In the genomic region with DNA sequence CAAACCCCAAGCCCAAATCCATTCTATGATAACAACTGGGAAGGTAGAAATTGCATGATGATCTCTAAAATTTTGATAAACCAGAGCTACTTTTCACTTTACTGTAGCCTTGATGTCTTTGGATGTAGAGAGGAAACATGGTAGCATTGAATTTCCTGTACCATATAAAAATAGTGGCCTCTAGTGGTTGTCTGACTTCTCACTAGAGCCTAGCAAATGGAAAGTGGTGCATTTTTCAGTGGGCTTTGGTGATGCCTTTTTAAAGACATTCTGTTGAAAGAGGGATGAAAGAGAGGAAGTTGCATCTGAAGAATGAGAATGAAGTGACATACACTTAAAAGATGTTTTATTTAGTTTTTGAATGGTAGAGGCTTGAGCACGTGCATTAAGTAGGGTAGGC, we compare ENCODE assay signal across 7 cellular contexts.
A peak's percentile ranks its signal among the peaks of the same experiment; 100 is the strongest.
DNase-seq lines count a peak whose midpoint lies in the region; ATAC-seq, FAIRE-seq and TF ChIP-seq lines count a peak whose summit lies in the region.

No MANE protein-coding gene starts in this region.

- no peak for DNase-seq in GM12864 (ENCODE audit: low read depth)
- DNase-seq in HuH-7.5 (ENCODE audit: low spot score): peak; percentile 33
- peak; percentile 4 for DNase-seq in astrocyte (ENCODE audit: low read depth)
- no peak for DNase-seq in mucosa of descending colon
- no peak for DNase-seq in NCI-H1436 (lab: John Stamatoyannopoulos, UW)
- no peak for DNase-seq in putamen (ENCODE audit: low spot score)
- DNase-seq in GDM1 (lab: John Stamatoyannopoulos, UW): no peak

- H3K79me2 ChIP-seq in astrocyte (ENCODE audit: insufficient read depth, low read length): no peaks in the 10 kb centered on the region

- H3K9me3 Mint-ChIP-seq in astrocyte (ENCODE audit: unreplicated experiment): no peaks in the 10 kb centered on the region

- H4K20me1 ChIP-seq in astrocyte (ENCODE audit: insufficient read depth, low read length): no peaks in the 10 kb centered on the region

- H3K36me3 Mint-ChIP-seq in astrocyte (ENCODE audit: low read depth, unreplicated experiment): no peaks in the 10 kb centered on the region

- H3K9me3 ChIP-seq in astrocyte (ENCODE audit: insufficient read depth, low read depth, low read length): no peaks in the 10 kb centered on the region
- H3K9me3 ChIP-seq in mucosa of descending colon: no peaks in the 10 kb centered on the region

- no peak for FAIRE-seq in astrocyte (lab: Jason Lieb, UNC)

- H3K4me1 ChIP-seq in astrocyte (ENCODE audit: insufficient read depth, low read length) (no peaks in the 10 kb centered on the region), mucosa of descending colon (ENCODE audit: low read depth) (no peaks in the 10 kb centered on the region)

- H3K36me3 ChIP-seq in astrocyte (ENCODE audit: insufficient read depth, low read length): no peaks in the 10 kb centered on the region
- H3K36me3 ChIP-seq in mucosa of descending colon (ENCODE audit: low read depth): no peaks in the 10 kb centered on the region

- no peak overlapping the region for H3K4me2 ChIP-seq in astrocyte (ENCODE audit: low read length)

- no peak overlapping the region for H3K27ac ChIP-seq in astrocyte (ENCODE audit: low read depth, low read length)

- no peak overlapping the region for H3K9ac ChIP-seq in astrocyte (ENCODE audit: low read length)

- H3K27me3 Mint-ChIP-seq in astrocyte (ENCODE audit: low read depth, unreplicated experiment): no peaks in the 10 kb centered on the region

- no peak overlapping the region for H3K27ac Mint-ChIP-seq in astrocyte (ENCODE audit: unreplicated experiment)

- no peaks in the 10 kb centered on the region for H3K4me1 Mint-ChIP-seq in astrocyte (ENCODE audit: low read depth, unreplicated experiment)

- no peak overlapping the region for H3K4me3 Mint-ChIP-seq in astrocyte (ENCODE audit: unreplicated experiment)

- intact Hi-C loops in mucosa of descending colon (cut with DNase I, micrococcal nuclease): no loop called here

- peak; percentile 40 for TF ChIP-seq CTCF in GM12864 (IDR thresholded peaks at IDR 0.05; ENCODE audit: low read depth, low read length, missing control alignments)
- peak; percentile 54 for TF ChIP-seq CTCF in astrocyte (IDR thresholded peaks at IDR 0.05; ENCODE audit: insufficient read depth, low read depth, low read length)
- TF ChIP-seq CTCF in mucosa of descending colon (IDR thresholded peaks at IDR 0.05): no peak

- peak; percentile 53 for ATAC-seq in mucosa of descending colon

- H3K27me3 ChIP-seq in astrocyte (ENCODE audit: insufficient read depth, low read length): no peaks in the 10 kb centered on the region

- H3K4me3 ChIP-seq in GM12864 (ENCODE audit: low read depth, low read length) (no peak overlapping the region), astrocyte (ENCODE audit: insufficient read depth, low read depth, low read length) (no peak overlapping the region), mucosa of descending colon (no peak overlapping the region)

- no peak overlapping the region for H2AFZ ChIP-seq in astrocyte (ENCODE audit: low read depth, low read length)

Comparison
In these comparisons a context has a peak if more than half of its experiments do, and no peak if none do; other contexts are left out.
1. DNase-seq: peak in HuH-7.5 (single experiment) and astrocyte (single experiment); none in GM12864 (single experiment), mucosa of descending colon (0 of 3), NCI-H1436 (single experiment), putamen (single experiment) and GDM1 (single experiment).